ENCODE assay signal across 1 cellular context in the genomic region with DNA sequence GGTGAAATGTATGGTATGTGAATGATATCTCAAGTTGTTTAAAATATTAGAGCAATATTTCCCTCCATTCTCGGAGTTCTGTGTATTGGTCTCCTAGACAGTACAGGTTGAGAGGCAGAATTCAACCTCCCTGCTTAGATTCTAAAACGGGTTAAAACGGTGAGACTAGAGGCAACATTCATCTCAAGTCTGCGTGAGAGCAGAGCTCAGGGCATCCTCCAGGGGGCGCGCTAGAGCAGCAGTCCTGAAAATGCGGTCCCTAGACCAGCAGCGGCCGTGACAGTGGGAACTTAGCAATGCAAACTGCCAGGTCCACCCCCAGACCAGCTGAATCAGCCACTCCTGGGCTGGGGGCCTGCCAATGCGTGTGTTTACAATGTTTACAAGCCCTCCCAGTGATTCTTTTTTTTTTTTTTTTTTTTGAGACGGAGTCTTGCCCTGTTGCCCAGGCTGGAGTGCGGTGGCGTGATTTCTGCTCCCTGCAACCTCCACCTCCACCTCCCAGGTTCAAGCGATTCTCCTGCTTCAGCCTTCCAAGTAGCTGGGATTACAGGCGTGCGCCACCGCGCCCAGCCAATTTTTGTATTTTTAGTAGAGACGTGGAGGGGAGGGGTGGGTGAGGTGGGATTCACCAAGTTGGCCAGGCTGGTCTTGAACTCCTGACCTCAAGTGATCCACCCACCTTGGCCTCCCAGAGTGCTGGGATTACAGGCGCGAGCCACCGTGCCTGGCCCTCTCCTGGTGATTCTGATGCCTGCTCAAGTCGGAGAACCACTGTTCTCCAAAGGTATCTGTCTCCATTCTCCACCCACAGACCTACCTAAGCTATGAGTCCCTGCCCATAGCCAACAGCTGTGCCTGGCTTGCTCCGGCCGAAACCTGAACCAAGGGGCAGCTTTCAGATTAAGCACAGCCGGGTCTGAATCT.
TF ChIP-seq lines count a peak whose summit lies in the region.

No MANE protein-coding gene starts in this region.

TF ChIP-seq in HepG2, 621 proteins besides CTCF, POLR2A, EP300 and RAD21 (continued from another document and continues in another):
- TF ChIP-seq, protein P1, sequence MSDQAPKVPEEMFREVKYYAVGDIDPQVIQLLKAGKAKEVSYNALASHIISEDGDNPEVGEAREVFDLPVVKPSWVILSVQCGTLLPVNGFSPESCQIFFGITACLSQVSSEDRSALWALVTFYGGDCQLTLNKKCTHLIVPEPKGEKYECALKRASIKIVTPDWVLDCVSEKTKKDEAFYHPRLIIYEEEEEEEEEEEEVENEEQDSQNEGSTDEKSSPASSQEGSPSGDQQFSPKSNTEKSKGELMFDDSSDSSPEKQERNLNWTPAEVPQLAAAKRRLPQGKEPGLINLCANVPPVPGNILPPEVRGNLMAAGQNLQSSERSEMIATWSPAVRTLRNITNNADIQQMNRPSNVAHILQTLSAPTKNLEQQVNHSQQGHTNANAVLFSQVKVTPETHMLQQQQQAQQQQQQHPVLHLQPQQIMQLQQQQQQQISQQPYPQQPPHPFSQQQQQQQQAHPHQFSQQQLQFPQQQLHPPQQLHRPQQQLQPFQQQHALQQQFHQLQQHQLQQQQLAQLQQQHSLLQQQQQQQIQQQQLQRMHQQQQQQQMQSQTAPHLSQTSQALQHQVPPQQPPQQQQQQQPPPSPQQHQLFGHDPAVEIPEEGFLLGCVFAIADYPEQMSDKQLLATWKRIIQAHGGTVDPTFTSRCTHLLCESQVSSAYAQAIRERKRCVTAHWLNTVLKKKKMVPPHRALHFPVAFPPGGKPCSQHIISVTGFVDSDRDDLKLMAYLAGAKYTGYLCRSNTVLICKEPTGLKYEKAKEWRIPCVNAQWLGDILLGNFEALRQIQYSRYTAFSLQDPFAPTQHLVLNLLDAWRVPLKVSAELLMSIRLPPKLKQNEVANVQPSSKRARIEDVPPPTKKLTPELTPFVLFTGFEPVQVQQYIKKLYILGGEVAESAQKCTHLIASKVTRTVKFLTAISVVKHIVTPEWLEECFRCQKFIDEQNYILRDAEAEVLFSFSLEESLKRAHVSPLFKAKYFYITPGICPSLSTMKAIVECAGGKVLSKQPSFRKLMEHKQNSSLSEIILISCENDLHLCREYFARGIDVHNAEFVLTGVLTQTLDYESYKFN (CRISPR knock-in tag; conservative IDR thresholded peaks at IDR 0.05), result no peak
- TF ChIP-seq ZNF83 (CRISPR knock-in tag; IDR thresholded peaks at IDR 0.05; ENCODE audit: borderline replicate concordance), result no peak
- no peak for TF ChIP-seq ZNF260 (CRISPR knock-in tag; IDR thresholded peaks at IDR 0.05; ENCODE audit: borderline replicate concordance, low read depth)
- TF ChIP-seq, protein P2, sequence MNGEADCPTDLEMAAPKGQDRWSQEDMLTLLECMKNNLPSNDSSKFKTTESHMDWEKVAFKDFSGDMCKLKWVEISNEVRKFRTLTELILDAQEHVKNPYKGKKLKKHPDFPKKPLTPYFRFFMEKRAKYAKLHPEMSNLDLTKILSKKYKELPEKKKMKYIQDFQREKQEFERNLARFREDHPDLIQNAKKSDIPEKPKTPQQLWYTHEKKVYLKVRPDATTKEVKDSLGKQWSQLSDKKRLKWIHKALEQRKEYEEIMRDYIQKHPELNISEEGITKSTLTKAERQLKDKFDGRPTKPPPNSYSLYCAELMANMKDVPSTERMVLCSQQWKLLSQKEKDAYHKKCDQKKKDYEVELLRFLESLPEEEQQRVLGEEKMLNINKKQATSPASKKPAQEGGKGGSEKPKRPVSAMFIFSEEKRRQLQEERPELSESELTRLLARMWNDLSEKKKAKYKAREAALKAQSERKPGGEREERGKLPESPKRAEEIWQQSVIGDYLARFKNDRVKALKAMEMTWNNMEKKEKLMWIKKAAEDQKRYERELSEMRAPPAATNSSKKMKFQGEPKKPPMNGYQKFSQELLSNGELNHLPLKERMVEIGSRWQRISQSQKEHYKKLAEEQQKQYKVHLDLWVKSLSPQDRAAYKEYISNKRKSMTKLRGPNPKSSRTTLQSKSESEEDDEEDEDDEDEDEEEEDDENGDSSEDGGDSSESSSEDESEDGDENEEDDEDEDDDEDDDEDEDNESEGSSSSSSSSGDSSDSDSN (CRISPR knock-in tag; IDR thresholded peaks at IDR 0.05), result peak; percentile 25; the same call in 1 of the 2 replicates
- TF ChIP-seq ZNF780A (CRISPR knock-in tag; IDR thresholded peaks at IDR 0.05), result no peak
- TF ChIP-seq YY1 (IDR thresholded peaks at IDR 0.05; ENCODE audit: insufficient read depth, insufficient replicate concordance, low read depth, low read length), result peak; percentile 48
- no peak for TF ChIP-seq HES4 (CRISPR knock-in tag; IDR thresholded peaks at IDR 0.05; ENCODE audit: borderline replicate concordance)
- no peak for TF ChIP-seq GABPA (IDR thresholded peaks at IDR 0.05; ENCODE audit: low read depth, low read length)
- no peak for TF ChIP-seq GABPA (CRISPR knock-in tag; IDR thresholded peaks at IDR 0.05; ENCODE audit: low read depth)
- TF ChIP-seq, protein P3, sequence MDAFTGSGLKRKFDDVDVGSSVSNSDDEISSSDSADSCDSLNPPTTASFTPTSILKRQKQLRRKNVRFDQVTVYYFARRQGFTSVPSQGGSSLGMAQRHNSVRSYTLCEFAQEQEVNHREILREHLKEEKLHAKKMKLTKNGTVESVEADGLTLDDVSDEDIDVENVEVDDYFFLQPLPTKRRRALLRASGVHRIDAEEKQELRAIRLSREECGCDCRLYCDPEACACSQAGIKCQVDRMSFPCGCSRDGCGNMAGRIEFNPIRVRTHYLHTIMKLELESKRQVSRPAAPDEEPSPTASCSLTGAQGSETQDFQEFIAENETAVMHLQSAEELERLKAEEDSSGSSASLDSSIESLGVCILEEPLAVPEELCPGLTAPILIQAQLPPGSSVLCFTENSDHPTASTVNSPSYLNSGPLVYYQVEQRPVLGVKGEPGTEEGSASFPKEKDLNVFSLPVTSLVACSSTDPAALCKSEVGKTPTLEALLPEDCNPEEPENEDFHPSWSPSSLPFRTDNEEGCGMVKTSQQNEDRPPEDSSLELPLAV (CRISPR knock-in tag; conservative IDR thresholded peaks at IDR 0.05; ENCODE audit: low read depth), result no peak
- TF ChIP-seq ZNF552 (CRISPR knock-in tag; IDR thresholded peaks at IDR 0.05; ENCODE audit: borderline replicate concordance), result no peak
- TF ChIP-seq, protein P4, sequence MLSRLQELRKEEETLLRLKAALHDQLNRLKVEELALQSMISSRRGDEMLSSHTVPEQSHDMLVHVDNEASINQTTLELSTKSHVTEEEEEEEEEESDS (CRISPR knock-in tag; IDR thresholded peaks at IDR 0.05; ENCODE audit: borderline replicate concordance), result no peak
- 0 out of 2 replicates have a peak, but pooled peaks have one; percentile 34 for TF ChIP-seq ZNF616 (CRISPR knock-in tag; IDR thresholded peaks at IDR 0.05; ENCODE audit: low read depth)
- TF ChIP-seq, protein P5, sequence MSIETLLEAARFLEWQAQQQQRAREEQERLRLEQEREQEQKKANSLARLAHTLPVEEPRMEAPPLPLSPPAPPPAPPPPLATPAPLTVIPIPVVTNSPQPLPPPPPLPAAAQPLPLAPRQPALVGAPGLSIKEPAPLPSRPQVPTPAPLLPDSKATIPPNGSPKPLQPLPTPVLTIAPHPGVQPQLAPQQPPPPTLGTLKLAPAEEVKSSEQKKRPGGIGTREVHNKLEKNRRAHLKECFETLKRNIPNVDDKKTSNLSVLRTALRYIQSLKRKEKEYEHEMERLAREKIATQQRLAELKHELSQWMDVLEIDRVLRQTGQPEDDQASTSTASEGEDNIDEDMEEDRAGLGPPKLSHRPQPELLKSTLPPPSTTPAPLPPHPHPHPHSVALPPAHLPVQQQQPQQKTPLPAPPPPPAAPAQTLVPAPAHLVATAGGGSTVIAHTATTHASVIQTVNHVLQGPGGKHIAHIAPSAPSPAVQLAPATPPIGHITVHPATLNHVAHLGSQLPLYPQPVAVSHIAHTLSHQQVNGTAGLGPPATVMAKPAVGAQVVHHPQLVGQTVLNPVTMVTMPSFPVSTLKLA (IDR thresholded peaks at IDR 0.05), result no peak
- TF ChIP-seq ZFP36 (IDR thresholded peaks at IDR 0.05; ENCODE audit: borderline replicate concordance, low read depth, low read length, partially characterized antibody), result peak; percentile 3
- TF ChIP-seq KAT8 (CRISPR knock-in tag; IDR thresholded peaks at IDR 0.05), result peak; percentile 19; the same call in 1 of the 2 replicates
- TF ChIP-seq MYC (CRISPR knock-in tag; IDR thresholded peaks at IDR 0.05; ENCODE audit: borderline replicate concordance), result no peak
- no peak for TF ChIP-seq ZNF33B (CRISPR knock-in tag; IDR thresholded peaks at IDR 0.05)
- TF ChIP-seq, protein P6, sequence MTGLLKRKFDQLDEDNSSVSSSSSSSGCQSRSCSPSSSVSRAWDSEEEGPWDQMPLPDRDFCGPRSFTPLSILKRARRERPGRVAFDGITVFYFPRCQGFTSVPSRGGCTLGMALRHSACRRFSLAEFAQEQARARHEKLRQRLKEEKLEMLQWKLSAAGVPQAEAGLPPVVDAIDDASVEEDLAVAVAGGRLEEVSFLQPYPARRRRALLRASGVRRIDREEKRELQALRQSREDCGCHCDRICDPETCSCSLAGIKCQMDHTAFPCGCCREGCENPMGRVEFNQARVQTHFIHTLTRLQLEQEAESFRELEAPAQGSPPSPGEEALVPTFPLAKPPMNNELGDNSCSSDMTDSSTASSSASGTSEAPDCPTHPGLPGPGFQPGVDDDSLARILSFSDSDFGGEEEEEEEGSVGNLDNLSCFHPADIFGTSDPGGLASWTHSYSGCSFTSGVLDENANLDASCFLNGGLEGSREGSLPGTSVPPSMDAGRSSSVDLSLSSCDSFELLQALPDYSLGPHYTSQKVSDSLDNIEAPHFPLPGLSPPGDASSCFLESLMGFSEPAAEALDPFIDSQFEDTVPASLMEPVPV (CRISPR knock-in tag; IDR thresholded peaks at IDR 0.05), result 0 out of 2 replicates have a peak, but pooled peaks have one; percentile 33
- no peak for TF ChIP-seq ZNF737 (CRISPR knock-in tag; IDR thresholded peaks at IDR 0.05; ENCODE audit: borderline replicate concordance)
- TF ChIP-seq ZNF501 (CRISPR knock-in tag; IDR thresholded peaks at IDR 0.05), result peak; percentile 37; the same call in 1 of the 2 replicates
- TF ChIP-seq, protein P7, sequence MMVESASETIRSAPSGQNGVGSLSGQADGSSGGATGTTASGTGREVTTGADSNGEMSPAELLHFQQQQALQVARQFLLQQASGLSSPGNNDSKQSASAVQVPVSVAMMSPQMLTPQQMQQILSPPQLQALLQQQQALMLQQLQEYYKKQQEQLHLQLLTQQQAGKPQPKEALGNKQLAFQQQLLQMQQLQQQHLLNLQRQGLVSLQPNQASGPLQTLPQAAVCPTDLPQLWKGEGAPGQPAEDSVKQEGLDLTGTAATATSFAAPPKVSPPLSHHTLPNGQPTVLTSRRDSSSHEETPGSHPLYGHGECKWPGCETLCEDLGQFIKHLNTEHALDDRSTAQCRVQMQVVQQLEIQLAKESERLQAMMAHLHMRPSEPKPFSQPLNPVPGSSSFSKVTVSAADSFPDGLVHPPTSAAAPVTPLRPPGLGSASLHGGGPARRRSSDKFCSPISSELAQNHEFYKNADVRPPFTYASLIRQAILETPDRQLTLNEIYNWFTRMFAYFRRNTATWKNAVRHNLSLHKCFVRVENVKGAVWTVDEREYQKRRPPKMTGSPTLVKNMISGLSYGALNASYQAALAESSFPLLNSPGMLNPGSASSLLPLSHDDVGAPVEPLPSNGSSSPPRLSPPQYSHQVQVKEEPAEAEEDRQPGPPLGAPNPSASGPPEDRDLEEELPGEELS (CRISPR knock-in tag; IDR thresholded peaks at IDR 0.05), result peak; percentile 35; the same call in 1 of the 2 replicates
- TF ChIP-seq U2AF1 (optimal IDR thresholded peaks at IDR 0.05; ENCODE audit: low read depth, low read length), result no peak
- TF ChIP-seq ZNF383 (CRISPR knock-in tag; IDR thresholded peaks at IDR 0.05; ENCODE audit: borderline replicate concordance), result no peak
- TF ChIP-seq, protein P8, sequence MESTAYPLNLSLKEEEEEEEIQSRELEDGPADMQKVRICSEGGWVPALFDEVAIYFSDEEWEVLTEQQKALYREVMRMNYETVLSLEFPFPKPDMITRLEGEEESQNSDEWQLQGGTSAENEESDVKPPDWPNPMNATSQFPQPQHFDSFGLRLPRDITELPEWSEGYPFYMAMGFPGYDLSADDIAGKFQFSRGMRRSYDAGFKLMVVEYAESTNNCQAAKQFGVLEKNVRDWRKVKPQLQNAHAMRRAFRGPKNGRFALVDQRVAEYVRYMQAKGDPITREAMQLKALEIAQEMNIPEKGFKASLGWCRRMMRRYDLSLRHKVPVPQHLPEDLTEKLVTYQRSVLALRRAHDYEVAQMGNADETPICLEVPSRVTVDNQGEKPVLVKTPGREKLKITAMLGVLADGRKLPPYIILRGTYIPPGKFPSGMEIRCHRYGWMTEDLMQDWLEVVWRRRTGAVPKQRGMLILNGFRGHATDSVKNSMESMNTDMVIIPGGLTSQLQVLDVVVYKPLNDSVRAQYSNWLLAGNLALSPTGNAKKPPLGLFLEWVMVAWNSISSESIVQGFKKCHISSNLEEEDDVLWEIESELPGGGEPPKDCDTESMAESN (CRISPR knock-in tag; conservative IDR thresholded peaks at IDR 0.05), result 0 out of 2 replicates have a peak, but pooled peaks have one; percentile 36
- peak; percentile 18 for TF ChIP-seq TBL1XR1 (IDR thresholded peaks at IDR 0.05; ENCODE audit: borderline replicate concordance, low read length, partially characterized antibody)
- no peak for TF ChIP-seq ZSCAN29 (CRISPR knock-in tag; conservative IDR thresholded peaks at IDR 0.05)
- TF ChIP-seq ZNF468 (CRISPR knock-in tag; IDR thresholded peaks at IDR 0.05), result no peak
- 0 out of 2 replicates have a peak, but pooled peaks have one; percentile 53 for TF ChIP-seq KDM4B (CRISPR knock-in tag; IDR thresholded peaks at IDR 0.05)
- TF ChIP-seq SP1 (IDR thresholded peaks at IDR 0.05), result no peak
- no peak for TF ChIP-seq SP1 (CRISPR knock-in tag; IDR thresholded peaks at IDR 0.05)
- TF ChIP-seq, protein P9, sequence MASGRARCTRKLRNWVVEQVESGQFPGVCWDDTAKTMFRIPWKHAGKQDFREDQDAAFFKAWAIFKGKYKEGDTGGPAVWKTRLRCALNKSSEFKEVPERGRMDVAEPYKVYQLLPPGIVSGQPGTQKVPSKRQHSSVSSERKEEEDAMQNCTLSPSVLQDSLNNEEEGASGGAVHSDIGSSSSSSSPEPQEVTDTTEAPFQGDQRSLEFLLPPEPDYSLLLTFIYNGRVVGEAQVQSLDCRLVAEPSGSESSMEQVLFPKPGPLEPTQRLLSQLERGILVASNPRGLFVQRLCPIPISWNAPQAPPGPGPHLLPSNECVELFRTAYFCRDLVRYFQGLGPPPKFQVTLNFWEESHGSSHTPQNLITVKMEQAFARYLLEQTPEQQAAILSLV (CRISPR knock-in tag; IDR thresholded peaks at IDR 0.05; ENCODE audit: borderline replicate concordance), result peak; percentile 74
- peak; percentile 25; the same call in 1 of the 2 replicates for TF ChIP-seq ARID2 (CRISPR knock-in tag; IDR thresholded peaks at IDR 0.05; ENCODE audit: borderline replicate concordance)
- TF ChIP-seq ETV5 (CRISPR knock-in tag; IDR thresholded peaks at IDR 0.05; ENCODE audit: borderline replicate concordance), result no peak
